In genomic region chr19:49014123-49014869, GRCh38 we compare ENCODE assay signal across 18 cellular contexts. TPM values are rescaled to one million over a fixed set of nuclear protein-coding genes. Genes with fewer than 3 reads are reported as not detected.
"Had no signal": no experiment of that assay in that cellular context is flagged by ENCODE, and none has a peak within 500 bp of the region (broad histone marks: within the 10 kb centered on the region; RNA-seq: fewer than 3 reads in every experiment).

No MANE protein-coding gene starts in this region.

- H3K9me3 Mint-ChIP-seq: activated naive CD4-positive, alpha-beta T cell treated with anti-CD3 and anti-CD28 coated beads, Interleukin-2, amount 50 U/mL, for 24 hours; immature natural killer cell; natural killer cell had no signal

- ATAC-seq: left lobe of liver, natural killer cell, upper lobe of right lung had no signal

- H3K27ac Mint-ChIP-seq: activated naive CD4-positive, alpha-beta T cell treated with anti-CD3 and anti-CD28 coated beads, Interleukin-2, amount 50 U/mL, for 24 hours; immature natural killer cell; natural killer cell had no signal

- DNase-seq: activated effector memory CD4-positive, alpha-beta T cell treated with Interleukin-2 at 50 U/mL for 16 hours; cerebellar nuclear complex; dermis blood vessel endothelial cell; immature natural killer cell; natural killer cell; sigmoid colon; stimulated activated CD4-positive, alpha-beta T cell treated with anti-CD3 and anti-CD28 coated beads, Interleukin-12 subunit alpha, Interleukin-12 subunit beta, amount 100 ng/mL, for 4 hours; stimulated activated naive CD4-positive, alpha-beta T cell treated with Interleukin-2 at 50 U/mL for 16 hours; T-helper 1 cell; upper lobe of right lung had no signal

- H3K27me3 ChIP-seq: upper lobe of right lung had no signal

- H3K36me3 Mint-ChIP-seq: natural killer cell had no signal

- H3K4me3 Mint-ChIP-seq: activated naive CD4-positive, alpha-beta T cell treated with anti-CD3 and anti-CD28 coated beads, Interleukin-2, amount 50 U/mL, for 24 hours; immature natural killer cell; natural killer cell had no signal

- H3K9me3 ChIP-seq: sigmoid colon, upper lobe of right lung had no signal

- H3K4me3 ChIP-seq: sigmoid colon, upper lobe of right lung had no signal

- H3K27me3 Mint-ChIP-seq: activated naive CD4-positive, alpha-beta T cell treated with anti-CD3 and anti-CD28 coated beads, Interleukin-2, amount 50 U/mL, for 24 hours had no signal

- H3K27ac ChIP-seq: sigmoid colon, upper lobe of right lung had no signal

- FAIRE-seq: TTC549 had no signal

RNA-seq across cellular contexts. Expression of gene LHB, which starts 2.6 kb away (rescaled TPM):
- total RNA-seq: dermis blood vessel endothelial cell, left lobe of liver, mucosa of gallbladder, omental fat pad, sigmoid colon, temporal lobe, upper lobe of right lung had no signal
- polyA plus RNA-seq: immature natural killer cell, sigmoid colon had no signal

RNA-seq across cellular contexts. Expression of gene CGB3, which starts 9.8 kb away (rescaled TPM):
- total RNA-seq: dermis blood vessel endothelial cell, left lobe of liver, mucosa of gallbladder, natural killer cell, omental fat pad, pulmonary artery endothelial cell, sigmoid colon, temporal lobe, upper lobe of right lung had no signal
- polyA plus RNA-seq: esophagus, immature natural killer cell, sigmoid colon had no signal

RNA-seq across cellular contexts. Expression of gene CGB2, which starts 17.4 kb away (rescaled TPM):
- total RNA-seq: dermis blood vessel endothelial cell, left lobe of liver, mucosa of gallbladder, natural killer cell, omental fat pad, pulmonary artery endothelial cell, sigmoid colon, temporal lobe, upper lobe of right lung had no signal
- polyA plus RNA-seq: esophagus, immature natural killer cell had no signal
